ENCODE assay signal across 13 cellular contexts in the genomic region with DNA sequence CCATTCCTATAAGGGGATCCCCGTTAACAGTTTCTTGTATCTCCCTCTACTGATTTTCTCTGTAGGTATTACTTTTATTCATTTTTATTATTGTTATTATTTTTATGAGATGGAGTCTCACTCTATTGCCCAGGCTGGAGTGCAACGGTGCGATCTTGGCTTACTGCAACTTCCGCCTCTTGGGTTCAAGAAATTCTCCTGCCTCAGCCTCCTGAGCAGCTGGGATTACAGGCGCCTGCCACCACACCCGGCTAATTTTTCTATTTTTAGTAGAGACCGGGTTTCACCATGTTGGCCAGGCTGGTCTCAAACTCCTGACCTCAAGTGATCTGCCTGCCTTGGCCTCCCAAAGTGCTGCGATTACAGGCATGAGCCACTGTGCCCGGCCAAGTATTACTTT. TPM values are rescaled to one million over a fixed set of nuclear protein-coding genes. Genes with fewer than 3 reads are reported as not detected.
DNase-seq lines count a peak whose midpoint lies in the region; ATAC-seq and TF ChIP-seq lines count a peak whose summit lies in the region.
"Not testable (repeated sequence)": the region's sequence is repeated elsewhere in the genome, so short reads cannot be mapped to it uniquely, and the experiment has no call there.
"Had no signal": no experiment of that assay in that cellular context is flagged by ENCODE, and none has a peak within 500 bp of the region (broad histone marks: within the 10 kb centered on the region; RNA-seq: fewer than 3 reads in every experiment).

No MANE protein-coding gene starts in this region.

- H3K4me3 ChIP-seq in DOHH2 (ENCODE audit: low read length) (peak overlapping the region; percentile 16; the same call in 1 of the 2 replicates), spleen (peak overlapping the region in 1 of 8 donors; percentile 33)
- H3K4me3 ChIP-seq in Peyer's patch, colonic mucosa, right atrium auricular region, uterus: not testable (repeated sequence)

- not testable (repeated sequence) for TF ChIP-seq CTCF in DOHH2 (IDR thresholded peaks at IDR 0.05; ENCODE audit: low read depth, low read length, poor library complexity, severe bottlenecking); Peyer's patch (IDR thresholded peaks at IDR 0.05); colonic mucosa (IDR thresholded peaks at IDR 0.05); right atrium auricular region (IDR thresholded peaks at IDR 0.05); natural killer cell (IDR thresholded peaks at IDR 0.05); spleen (IDR thresholded peaks at IDR 0.05 in 8 of 11, conservative IDR thresholded peaks at IDR 0.05 in 3 of 11); uterus (IDR thresholded peaks at IDR 0.05)

- not testable (repeated sequence) for H3K27me3 Mint-ChIP-seq in activated T-cell treated with anti-CD3 and anti-CD28 coated beads, Interleukin-2, amount 50 U/mL, for 72 hours (ENCODE audit: low read depth); natural killer cell (ENCODE audit: low read depth in 2 of 2)

- TF ChIP-seq POLR2A in Peyer's patch (IDR thresholded peaks at IDR 0.05); spleen (IDR thresholded peaks at IDR 0.05); uterus (IDR thresholded peaks at IDR 0.05): not testable (repeated sequence)

- WGBS in spleen, 5 donors = 71 to 76% (median 73%) methylated on average over 9 of the region's 9 CpGs

- H3K79me2 ChIP-seq in DOHH2 (ENCODE audit: control insufficient read depth, low read length) = peaks cover 72% of the 10 kb centered on the region

- H3K9me2 ChIP-seq in DOHH2 (replicated peaks; ENCODE audit: control insufficient read depth, low read length) = not testable (repeated sequence)

- H3F3A ChIP-seq in DOHH2 (ENCODE audit: control insufficient read depth, insufficient read depth) = not testable (repeated sequence)

- peak overlapping the region; percentile 88 for H3K27ac Mint-ChIP-seq in activated T-cell treated with anti-CD3 and anti-CD28 coated beads, Interleukin-2, amount 50 U/mL, for 72 hours
- H3K27ac Mint-ChIP-seq in natural killer cell = peak overlapping the region; percentile 83 to 86

- peaks cover 100% of the 10 kb centered on the region for H3K4me1 Mint-ChIP-seq in activated T-cell treated with anti-CD3 and anti-CD28 coated beads, Interleukin-2, amount 50 U/mL, for 72 hours (ENCODE audit: low read depth)
- peaks cover 40 to 60% of the 10 kb centered on the region in 2 donors for H3K4me1 Mint-ChIP-seq in natural killer cell

- not testable (repeated sequence) for H3K9me3 ChIP-seq in DOHH2 (ENCODE audit: control insufficient read depth, insufficient read depth, low read length); Peyer's patch; colonic mucosa; right atrium auricular region; spleen; uterus

- not testable (repeated sequence) for H4K20me1 ChIP-seq in DOHH2 (ENCODE audit: control insufficient read depth, insufficient read depth, low read depth, low read length)

- H3K9ac ChIP-seq in colonic mucosa (ENCODE audit: low read depth in 2 of 2, low read length in 2 of 2) = not testable (repeated sequence)

- not testable (repeated sequence) for H3K27me3 ChIP-seq in DOHH2 (ENCODE audit: control insufficient read depth, low read length); Peyer's patch; colonic mucosa; right atrium auricular region; spleen (replicated peaks in 1 of 7); uterus

- H3K36me3 Mint-ChIP-seq in activated T-cell treated with anti-CD3 and anti-CD28 coated beads, Interleukin-2, amount 50 U/mL, for 72 hours (ENCODE audit: insufficient read depth in 2 of 2) = peaks cover 20 to 38% of the 10 kb centered on the region in 2 donors
- H3K36me3 Mint-ChIP-seq in natural killer cell = not testable (repeated sequence)

- 0 out of 2 replicates have a peak overlapping the region, but pooled peaks have one; percentile 2 for H3K27ac ChIP-seq in DOHH2 (ENCODE audit: low read depth, low read length)
- peak overlapping the region; percentile 57 to 83 (median 78) for H3K27ac ChIP-seq in Peyer's patch
- H3K27ac ChIP-seq in colonic mucosa = peak overlapping the region; percentile 60
- H3K27ac ChIP-seq in right atrium auricular region = peak overlapping the region; percentile 71 to 75
- peak overlapping the region in 6 of 8 donors; percentile 70 to 83 (median 78) for H3K27ac ChIP-seq in spleen
- H3K27ac ChIP-seq in uterus = peak overlapping the region; percentile 76 to 89

- DNase-seq in Peyer's patch; activated T-cell treated with anti-CD3 and anti-CD28 coated beads, Interleukin-2, amount 50 U/mL, for 72 hours; colonic mucosa; right atrium auricular region (ENCODE audit: low spot score); natural killer cell; spleen; uterus: not testable (repeated sequence)

- H3K4me2 ChIP-seq in DOHH2 (ENCODE audit: low read length) = peak overlapping the region; percentile 51

- not testable (repeated sequence) for ATAC-seq in activated T-cell treated with anti-CD3 and anti-CD28 coated beads, Interleukin-2, amount 50 U/mL, for 72 hours (replicated peaks in 1 of 2); natural killer cell

- H3K36me3 ChIP-seq in DOHH2 (ENCODE audit: control insufficient read depth, low read length) = peaks cover 16% of the 10 kb centered on the region
- H3K36me3 ChIP-seq in Peyer's patch, colonic mucosa, right atrium auricular region, spleen, uterus: not testable (repeated sequence)

- not testable (repeated sequence) for H3K4me3 Mint-ChIP-seq in activated T-cell treated with anti-CD3 and anti-CD28 coated beads, Interleukin-2, amount 50 U/mL, for 72 hours; natural killer cell

- H3K4me1 ChIP-seq in DOHH2 (ENCODE audit: control insufficient read depth, low read length) = peaks cover 54% of the 10 kb centered on the region
- peaks cover 14 to 76% (median 32%) of the 10 kb centered on the region in 4 donors for H3K4me1 ChIP-seq in Peyer's patch
- not testable (repeated sequence) for H3K4me1 ChIP-seq in colonic mucosa
- peaks cover 0 to 81% of the 10 kb centered on the region in 2 donors for H3K4me1 ChIP-seq in right atrium auricular region
- peaks cover 50 to 100% (median 92%) of the 10 kb centered on the region in 6 donors for H3K4me1 ChIP-seq in spleen
- H3K4me1 ChIP-seq in uterus = peaks cover 8 to 12% of the 10 kb centered on the region in 2 donors

- not testable (repeated sequence) for H3K9me3 Mint-ChIP-seq in activated T-cell treated with anti-CD3 and anti-CD28 coated beads, Interleukin-2, amount 50 U/mL, for 72 hours; natural killer cell

- intact Hi-C loops in colonic mucosa (cut with DNase I); spleen (cut with DNase I; ENCODE audit: low total_unique reads); uterus (cut with DNase I; ENCODE audit: low total_unique reads): not testable (repeated sequence)
- intact Hi-C loops in natural killer cell (cut with micrococcal nuclease) = loop anchor here (2.0 kb wide), 1 partner anchor 15 kb away; a partner anchor contains a TSS

RNA-seq across cellular contexts. Expression of a gene that starts 14.6 kb away (rescaled TPM):
- total RNA-seq in Peyer's patch (10 to 100 TPM; 16.5 to 30.4 (median 24.7) TPM), colonic mucosa (10 to 100 TPM; 11.1 to 15.0 TPM), right atrium auricular region (10 to 100 TPM in 1 of 2 donors, 1 to 10 TPM in 1; 8.2 to 10.6 TPM), natural killer cell (10 to 100 TPM; 28.0 to 31.9 (median 31.6) TPM), spleen (10 to 100 TPM; 22.1 to 36.3 (median 32.1) TPM), uterus (10 to 100 TPM in 1 of 4 donors, 1 to 10 TPM in 3; 1.0 to 22.1 (median 4.9) TPM)
- 10 to 100 TPM; 71.8 to 78.0 TPM for total RNA-seq in activated T-cell treated with anti-CD3 and anti-CD28 coated beads, Interleukin-2, amount 50 U/mL, for 72 hours
- 10 to 100 TPM; 17.3 to 18.8 (median 18.0) TPM for polyA plus RNA-seq in spleen

RNA-seq across cellular contexts. Expression of a gene that starts 40.3 kb away (rescaled TPM):
- total RNA-seq in Peyer's patch (not detected), colonic mucosa (not detected), right atrium auricular region (not detected), natural killer cell (under 1 TPM in 1 of 3 donors, not detected in 2; 0.43 TPM), spleen (under 1 TPM in 1 of 7 donors, not detected in 6; 0.17 TPM), uterus (not detected)
- 1 to 10 TPM; 1.4 to 1.7 TPM for total RNA-seq in activated T-cell treated with anti-CD3 and anti-CD28 coated beads, Interleukin-2, amount 50 U/mL, for 72 hours
- under 1 TPM in 2 of 3 donors, not detected in 1; 0.08 to 0.09 TPM for polyA plus RNA-seq in spleen
- total RNA-seq: GM23338, left lobe of liver, posterior vena cava, ureter had no signal
- polyA plus RNA-seq: cardiac muscle cell, GM23338 had no signal

Comparison
In these comparisons a context has a peak if more than half of its experiments do, and no peak if none do; other contexts are left out.
1. H3K27ac ChIP-seq: peak in every context shown above with its lines; median percentile 82 in uterus; 78 in Peyer's patch; 78 in spleen; 73 in right atrium auricular region; 60 in colonic mucosa; 2 in DOHH2.